In the genomic region with DNA sequence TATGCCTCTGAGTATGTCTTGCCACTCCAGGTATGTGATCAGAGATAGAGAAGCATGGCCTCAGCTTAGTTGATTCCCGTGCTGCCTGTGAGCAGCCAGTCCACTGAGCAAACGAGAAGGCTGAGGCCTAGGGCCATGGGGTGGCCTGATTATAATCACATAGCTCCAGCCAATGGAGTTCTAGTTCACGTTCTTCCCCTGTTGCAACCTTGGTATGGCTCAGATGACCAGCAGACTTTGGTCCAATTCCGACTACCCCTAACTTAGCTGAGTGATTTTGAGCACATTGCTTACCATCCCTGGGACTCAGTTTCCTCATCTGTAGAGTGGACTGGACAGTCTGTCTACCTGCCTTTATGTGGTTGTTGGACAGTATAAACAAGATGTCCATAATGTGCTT, we compare ENCODE assay signal across 23 cellular contexts.
A peak's percentile ranks its signal among the peaks of the same experiment; 100 is the strongest.
DNase-seq lines count a peak whose midpoint lies in the region; ATAC-seq, FAIRE-seq and TF ChIP-seq lines count a peak whose summit lies in the region.
"Had no signal": no experiment of that assay in that cellular context is flagged by ENCODE, and none has a peak within 500 bp of the region (broad histone marks: within the 10 kb centered on the region; RNA-seq: fewer than 3 reads in every experiment).

No MANE protein-coding gene starts in this region.

- BruUV-seq in mammary epithelial cell (replicated peaks; lab: Mats Ljungman, UMichigan), result no TSS peak

- TF ChIP-seq CTCF in mammary epithelial cell (conservative IDR thresholded peaks at IDR 0.05 in 1 of 2, IDR thresholded peaks at IDR 0.05 in 1 of 2; ENCODE audit: extremely low read depth in 1 of 2, insufficient read depth in 1 of 2, low read depth in 1 of 2, low read length in 2 of 2) (no peak), astrocyte (IDR thresholded peaks at IDR 0.05; ENCODE audit: insufficient read depth, low read depth, low read length) (no peak)

- H3K9me3 ChIP-seq in mammary epithelial cell (replicated peaks; ENCODE audit: insufficient read depth, low read length), result no peaks in the 10 kb centered on the region
- no peaks in the 10 kb centered on the region for H3K9me3 ChIP-seq in astrocyte (ENCODE audit: insufficient read depth, low read depth, low read length)
- no peaks in the 10 kb centered on the region for H3K9me3 ChIP-seq in mucosa of rectum (ENCODE audit: control insufficient read depth in 2 of 2, low read length in 2 of 2)
- no peaks in the 10 kb centered on the region for H3K9me3 ChIP-seq in subcutaneous abdominal adipose tissue (ENCODE audit: control insufficient read depth in 5 of 5, low read length in 5 of 5)
- H3K9me3 ChIP-seq: BE2C, thoracic aorta had no signal

- 94% methylated on average over 3 of the region's 4 CpGs for WGBS in mammary epithelial cell (ENCODE audit: low coverage, missing lambda C conversion rate)

- H3K4me3 Mint-ChIP-seq in astrocyte (ENCODE audit: unreplicated experiment) (no peak overlapping the region), immature natural killer cell (no peak overlapping the region)
- H3K4me3 Mint-ChIP-seq: activated naive CD4-positive, alpha-beta T cell treated with anti-CD3 and anti-CD28 coated beads for 36 hours; activated T-cell treated with anti-CD3 and anti-CD28 coated beads, Interleukin-2, amount 50 U/mL, for 4 hours; nephron progenitor cell; stimulated activated memory B cell treated with anti-CD40 and anti-IgM and Interleukin-4, amounts not matched to agents 10 μg/mL and 1 μg/mL and 100 μg/mL, for 72 hours had no signal

- H4K20me1 ChIP-seq in mammary epithelial cell (ENCODE audit: insufficient read depth, low read length), result no peaks in the 10 kb centered on the region
- H4K20me1 ChIP-seq in astrocyte (ENCODE audit: insufficient read depth, low read length), result no peaks in the 10 kb centered on the region

- H3K27me3 Mint-ChIP-seq in astrocyte (ENCODE audit: low read depth, unreplicated experiment), result no peaks in the 10 kb centered on the region
- peaks cover 0 to 2% (median 0%) of the 10 kb centered on the region in 3 donors for H3K27me3 Mint-ChIP-seq in immature natural killer cell (ENCODE audit: low read depth in 3 of 3)
- H3K27me3 Mint-ChIP-seq: stimulated activated memory B cell treated with anti-CD40 and anti-IgM and Interleukin-4, amounts not matched to agents 10 μg/mL and 1 μg/mL and 100 μg/mL, for 72 hours had no signal

- H3K36me3 ChIP-seq in mammary epithelial cell (ENCODE audit: insufficient read depth, low read length), result no peaks in the 10 kb centered on the region
- H3K36me3 ChIP-seq in astrocyte (ENCODE audit: insufficient read depth, low read length), result no peaks in the 10 kb centered on the region
- peaks cover 0 to 3% of the 10 kb centered on the region in 2 donors for H3K36me3 ChIP-seq in mucosa of rectum (ENCODE audit: control insufficient read depth in 2 of 2, insufficient read depth in 2 of 2, low read length in 2 of 2)
- no peaks in the 10 kb centered on the region for H3K36me3 ChIP-seq in subcutaneous abdominal adipose tissue (ENCODE audit: control insufficient read depth in 5 of 5, insufficient read depth in 5 of 5, low read length in 5 of 5)
- H3K36me3 ChIP-seq: BE2C, thoracic aorta had no signal

- H3K27me3 ChIP-seq in mammary epithelial cell (ENCODE audit: insufficient read depth, low read length), result no peaks in the 10 kb centered on the region
- H3K27me3 ChIP-seq in astrocyte (ENCODE audit: insufficient read depth, low read length), result no peaks in the 10 kb centered on the region
- no peaks in the 10 kb centered on the region for H3K27me3 ChIP-seq in mucosa of rectum (ENCODE audit: control insufficient read depth in 2 of 2, insufficient read depth in 2 of 2, low read length in 2 of 2)
- no peaks in the 10 kb centered on the region for H3K27me3 ChIP-seq in subcutaneous abdominal adipose tissue (ENCODE audit: control insufficient read depth in 5 of 5, insufficient read depth in 4 of 5, low read length in 5 of 5)
- H3K27me3 ChIP-seq: BE2C had no signal

- H3K9ac ChIP-seq in mammary epithelial cell (ENCODE audit: insufficient read depth, low read length), result no peak overlapping the region
- H3K9ac ChIP-seq in astrocyte (ENCODE audit: low read length), result no peak overlapping the region
- H3K9ac ChIP-seq in mucosa of rectum (ENCODE audit: low read depth in 1 of 2, low read length in 2 of 2), result peak overlapping the region in 1 of 2 donors; percentile 60
- no peak overlapping the region for H3K9ac ChIP-seq in subcutaneous abdominal adipose tissue (ENCODE audit: low read length in 5 of 5)
- H3K9ac ChIP-seq: parathyroid adenoma had no signal

- CTCF ChIA-PET in mammary epithelial cell (lab: Charles Lee; ENCODE audit: low non-redundant PET), result no interaction called here

- intact Hi-C loops in mammary epithelial cell (cut with micrococcal nuclease), result loop anchor here (2.0 kb wide), 1 partner anchor 18 kb away; no protein-coding TSS in a partner anchor

- no peak overlapping the region for H3K4me3 ChIP-seq in mammary epithelial cell (replicated peaks in 1 of 3; ENCODE audit: insufficient read depth in 1 of 3, low read depth in 2 of 3, low read length in 3 of 3)
- H3K4me3 ChIP-seq in astrocyte (ENCODE audit: insufficient read depth, low read depth, low read length), result no peak overlapping the region
- H3K4me3 ChIP-seq in mucosa of rectum (ENCODE audit: low read length in 2 of 2), result no peak overlapping the region
- H3K4me3 ChIP-seq in subcutaneous abdominal adipose tissue (ENCODE audit: low read depth in 1 of 5, low read length in 5 of 5), result no peak overlapping the region
- H3K4me3 ChIP-seq: GM12878, thoracic aorta had no signal

- H3K4me1 Mint-ChIP-seq in astrocyte (ENCODE audit: low read depth, unreplicated experiment) (peaks cover 32% of the 10 kb centered on the region), immature natural killer cell (no peaks in the 10 kb centered on the region)

- H3K4me2 ChIP-seq in mammary epithelial cell (ENCODE audit: insufficient read depth, low read depth, low read length) (no peak overlapping the region), astrocyte (ENCODE audit: low read length) (no peak overlapping the region)

- in situ Hi-C loops in T47D (cut with HindIII; ENCODE audit: low pct_unique_long_range_greater_than_20kb, low sequenced_read_pairs) (no loop called here), mammary epithelial cell (cut with MboI; ENCODE audit: low sequenced_read_pairs in 2 of 2) (no loop called here)

- H3K36me3 Mint-ChIP-seq in astrocyte (ENCODE audit: low read depth, unreplicated experiment), result peaks cover 1% of the 10 kb centered on the region
- no peaks in the 10 kb centered on the region for H3K36me3 Mint-ChIP-seq in immature natural killer cell
- H3K36me3 Mint-ChIP-seq: stimulated activated memory B cell treated with anti-CD40 and anti-IgM and Interleukin-4, amounts not matched to agents 10 μg/mL and 1 μg/mL and 100 μg/mL, for 72 hours had no signal

- H3K27ac Mint-ChIP-seq in astrocyte (ENCODE audit: unreplicated experiment), result peak overlapping the region; percentile 87
- no peak overlapping the region for H3K27ac Mint-ChIP-seq in immature natural killer cell
- H3K27ac Mint-ChIP-seq: activated naive CD4-positive, alpha-beta T cell treated with anti-CD3 and anti-CD28 coated beads for 36 hours; stimulated activated memory B cell treated with anti-CD40 and anti-IgM and Interleukin-4, amounts not matched to agents 10 μg/mL and 1 μg/mL and 100 μg/mL, for 72 hours had no signal

- no peak for FAIRE-seq in astrocyte (lab: Jason Lieb, UNC)
- FAIRE-seq: A204.1, GM12878, GM19239, TTC549 had no signal

- H3K9me3 Mint-ChIP-seq in astrocyte (ENCODE audit: unreplicated experiment), result no peaks in the 10 kb centered on the region
- no peaks in the 10 kb centered on the region for H3K9me3 Mint-ChIP-seq in immature natural killer cell
- H3K9me3 Mint-ChIP-seq: activated naive CD4-positive, alpha-beta T cell treated with anti-CD3 and anti-CD28 coated beads for 36 hours; activated T-cell treated with anti-CD3 and anti-CD28 coated beads, Interleukin-2, amount 50 U/mL, for 4 hours; nephron progenitor cell; stimulated activated memory B cell treated with anti-CD40 and anti-IgM and Interleukin-4, amounts not matched to agents 10 μg/mL and 1 μg/mL and 100 μg/mL, for 72 hours had no signal

- peaks cover 14% of the 10 kb centered on the region for H3K4me1 ChIP-seq in mammary epithelial cell (ENCODE audit: insufficient read depth, low read length)
- H3K4me1 ChIP-seq in astrocyte (ENCODE audit: insufficient read depth, low read length), result peaks cover 7% of the 10 kb centered on the region
- peaks cover 29 to 42% of the 10 kb centered on the region in 2 donors for H3K4me1 ChIP-seq in mucosa of rectum (ENCODE audit: control insufficient read depth in 2 of 2, insufficient read depth in 2 of 2, low read length in 2 of 2)
- H3K4me1 ChIP-seq in subcutaneous abdominal adipose tissue (ENCODE audit: control insufficient read depth in 5 of 5, insufficient read depth in 5 of 5, low read length in 5 of 5), result peaks cover 11 to 60% (median 45%) of the 10 kb centered on the region in 5 donors

- DNase-seq in T47D (ENCODE audit: low read depth in 1 of 2, low spot score in 1 of 2) (peak; percentile 41 to 74), mammary epithelial cell (no peak), astrocyte (ENCODE audit: low read depth) (no peak), immature natural killer cell (no peak)
- no peak for DNase-seq in stimulated activated CD4-positive, alpha-beta T cell treated with anti-CD3 and anti-CD28 coated beads, Interleukin-2, amount 100 ng/mL, for 48 hours
- DNase-seq: activated CD4-positive, CD25-positive, alpha-beta regulatory T cell treated with anti-CD3 and anti-CD28 coated beads, Interleukin-2, amount 50 U/mL, for 72 hours; activated naive CD4-positive, alpha-beta T cell treated with anti-CD3 and anti-CD28 coated beads for 36 hours; activated T-cell treated with anti-CD3 and anti-CD28 coated beads, Interleukin-2, amount 50 U/mL, for 4 hours; DND-41; nephron progenitor cell; stimulated activated CD4-positive, alpha-beta T cell treated with anti-CD3 and anti-CD28 coated beads, Interleukin-1b, Interleukin-23, amount 100 ng/mL, for 48 hours had no signal

- H3K27ac ChIP-seq in mammary epithelial cell (ENCODE audit: insufficient read depth, low read depth, low read length), result no peak overlapping the region
- H3K27ac ChIP-seq in astrocyte (ENCODE audit: low read depth, low read length), result no peak overlapping the region
- H3K27ac ChIP-seq in mucosa of rectum (ENCODE audit: low read depth in 2 of 2, low read length in 2 of 2), result peak overlapping the region; percentile 75 to 84
- H3K27ac ChIP-seq in subcutaneous abdominal adipose tissue (ENCODE audit: low read depth, low read length), result peak overlapping the region; percentile 50
- H3K27ac ChIP-seq: epithelial cell of prostate, parathyroid adenoma, thoracic aorta had no signal

- H2AFZ ChIP-seq in mammary epithelial cell (ENCODE audit: low read depth, low read length), result no peak overlapping the region
- H2AFZ ChIP-seq in astrocyte (ENCODE audit: low read depth, low read length), result no peak overlapping the region
- H2AFZ ChIP-seq: parathyroid adenoma had no signal

- ATAC-seq in GM18511 (IDR thresholded peaks at IDR 0.05; ENCODE audit: unreplicated experiment), result no peak
- ATAC-seq: activated T-cell treated with anti-CD3 and anti-CD28 coated beads, Interleukin-2, amount 50 U/mL, for 4 hours; GM12878; stimulated activated memory B cell treated with anti-CD40 and anti-IgM and Interleukin-4, amounts not matched to agents 10 μg/mL and 1 μg/mL and 100 μg/mL, for 72 hours had no signal

- H3K79me2 ChIP-seq in mammary epithelial cell (ENCODE audit: insufficient read depth, low read length), result peaks cover 34% of the 10 kb centered on the region
- H3K79me2 ChIP-seq in astrocyte (ENCODE audit: insufficient read depth, low read length), result no peaks in the 10 kb centered on the region

- dilution Hi-C loops in mammary epithelial cell (cut with HindIII; ENCODE audit: low sequenced_read_pairs), result no loop called here

Comparison
In these comparisons a context has a peak if more than half of its experiments do, and no peak if none do; other contexts are left out.
1. DNase-seq: peak in T47D (2 of 2); none in mammary epithelial cell (single experiment), astrocyte (single experiment), stimulated activated CD4-positive, alpha-beta T cell treated with anti-CD3 and anti-CD28 coated beads, Interleukin-2, amount 100 ng/mL, for 48 hours (0 of 2) and immature natural killer cell (0 of 3).
2. H3K27ac ChIP-seq: peak in mucosa of rectum (2 of 2) and subcutaneous abdominal adipose tissue (single experiment); none in mammary epithelial cell (single experiment) and astrocyte (single experiment).